Comparison of ENCODE assay signal across 10 cellular contexts in genomic region chr2:106565599-106565998, GRCh38.
"Had no signal": no experiment of that assay in that cellular context is flagged by ENCODE, and none has a peak within 500 bp of the region (broad histone marks: within the 10 kb centered on the region; RNA-seq: fewer than 3 reads in every experiment).

No MANE protein-coding gene starts in this region.

- H3K27ac Mint-ChIP-seq: activated CD4-positive, alpha-beta T cell treated with anti-CD3 and anti-CD28 coated beads, Interleukin-2, amount 10 ng/mL, durations not matched to agents 24 days and 14 days; activated T-helper 1 cell treated with anti-CD3 and anti-CD28 coated beads, Interleukin-12 subunit alpha, Interleukin-12 subunit beta, Interleukin-2, Interleukin-4 antibody, amounts not matched to agents 30 ng/mL and 10 ng/mL and 1 ng/mL, durations not matched to agents 14 hours and 24 hours and 36 hours had no signal

- H3K27me3 ChIP-seq: gastrocnemius medialis, heart right ventricle, pancreas, tibial artery had no signal

- H3K9me3 Mint-ChIP-seq: activated CD4-positive, alpha-beta T cell treated with anti-CD3 and anti-CD28 coated beads, Interleukin-2, amount 10 ng/mL, durations not matched to agents 24 days and 14 days; activated T-helper 1 cell treated with anti-CD3 and anti-CD28 coated beads, Interleukin-12 subunit alpha, Interleukin-12 subunit beta, Interleukin-2, Interleukin-4 antibody, amounts not matched to agents 30 ng/mL and 10 ng/mL and 1 ng/mL, durations not matched to agents 14 hours and 24 hours and 36 hours had no signal

- H3K9me3 ChIP-seq: gastrocnemius medialis, heart right ventricle, pancreas, tibial artery had no signal

- H3K4me1 ChIP-seq: pancreas had no signal

- H3K36me3 ChIP-seq: gastrocnemius medialis, heart right ventricle, pancreas, tibial artery had no signal

- H3K27ac ChIP-seq: gastrocnemius medialis, pancreas had no signal

- H3K4me3 Mint-ChIP-seq: activated CD4-positive, alpha-beta T cell treated with anti-CD3 and anti-CD28 coated beads, Interleukin-2, amount 10 ng/mL, durations not matched to agents 24 days and 14 days; activated T-helper 1 cell treated with anti-CD3 and anti-CD28 coated beads, Interleukin-12 subunit alpha, Interleukin-12 subunit beta, Interleukin-2, Interleukin-4 antibody, amounts not matched to agents 30 ng/mL and 10 ng/mL and 1 ng/mL, durations not matched to agents 14 hours and 24 hours and 36 hours had no signal

- DNase-seq: activated CD4-positive, alpha-beta T cell treated with anti-CD3 and anti-CD28 coated beads, Interleukin-2, amount 10 ng/mL, durations not matched to agents 24 days and 14 days; effector CD4-positive, alpha-beta T cell; pancreas; T1000 had no signal

- H3K4me3 ChIP-seq: coronary artery, gastrocnemius medialis, heart right ventricle, pancreas, skin epidermis, tibial artery had no signal
